7 cellular contexts compared by ENCODE assay signal in the genomic region with DNA sequence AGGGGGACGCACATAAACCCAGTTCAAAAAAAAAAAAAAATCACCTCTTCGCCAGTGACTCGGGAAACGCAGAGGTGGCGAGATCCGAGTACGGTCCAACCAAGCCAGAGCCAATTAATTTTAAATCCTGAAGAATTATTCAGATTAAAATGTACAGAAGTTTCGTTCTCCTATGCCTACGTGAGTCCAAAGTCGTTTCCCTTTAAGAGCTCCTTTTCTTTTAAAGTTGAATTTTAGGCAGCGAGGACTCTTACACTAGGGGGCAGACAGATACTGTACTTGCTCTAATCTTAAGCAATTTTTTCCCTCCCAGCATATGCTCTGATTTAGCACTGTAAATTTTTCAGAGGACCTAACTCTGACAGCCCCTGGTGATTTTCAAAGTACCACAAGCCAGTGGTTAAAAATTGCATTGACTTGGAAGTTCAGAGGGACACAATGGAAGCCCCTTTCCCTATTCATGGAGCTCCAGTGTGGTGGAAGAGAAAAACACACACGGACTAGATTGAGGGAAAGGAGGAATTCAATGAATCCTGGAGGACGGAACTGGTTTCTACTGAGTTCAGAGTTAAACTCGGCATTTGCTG. TPM values are rescaled to one million over a fixed set of nuclear protein-coding genes. Genes with fewer than 3 reads are reported as not detected.
DNase-seq lines count a peak whose midpoint lies in the region; ATAC-seq and TF ChIP-seq lines count a peak whose summit lies in the region.

No MANE protein-coding gene starts in this region.

- TF ChIP-seq POLR2A in Peyer's patch (IDR thresholded peaks at IDR 0.05) = no peak

- peak overlapping the region; percentile 12 to 56 (median 44) for H3K4me3 ChIP-seq in Peyer's patch
- H3K4me3 ChIP-seq in epithelial cell of esophagus (ENCODE audit: low read length) = peak overlapping the region; percentile 90
- peak overlapping the region; percentile 72 to 88 for H3K4me3 ChIP-seq in muscle layer of duodenum (ENCODE audit: low read depth in 1 of 2, low read length in 2 of 2)

- TF ChIP-seq CTCF in GM12872 (IDR thresholded peaks at IDR 0.05; ENCODE audit: insufficient read depth, low read depth, low read length) = peak; percentile 44; the same call in 2 of the 3 replicates
- peak in 5 of 6 experiments; percentile 22 to 84 (median 83) for TF ChIP-seq CTCF in Peyer's patch (IDR thresholded peaks at IDR 0.05)
- TF ChIP-seq CTCF in epithelial cell of esophagus (IDR thresholded peaks at IDR 0.05; ENCODE audit: insufficient read depth, low read depth, low read length, missing control alignments) = peak; percentile 71

- no peak for ATAC-seq in GM21526 (IDR thresholded peaks at IDR 0.05; ENCODE audit: low FRiP score, unreplicated experiment)
- no peak for ATAC-seq in GM19324 (IDR thresholded peaks at IDR 0.05; ENCODE audit: low FRiP score, unreplicated experiment)

- H3K36me3 ChIP-seq in Peyer's patch (no peaks in the 10 kb centered on the region), muscle layer of duodenum (ENCODE audit: control insufficient read depth in 1 of 2, insufficient read depth in 2 of 2, low read length in 2 of 2) (no peaks in the 10 kb centered on the region)

- H3K27me3 ChIP-seq in Peyer's patch (peaks cover 0 to 6% of the 10 kb centered on the region in 2 donors), muscle layer of duodenum (ENCODE audit: low read depth, low read length) (peaks cover 8% of the 10 kb centered on the region)

- H3K27ac ChIP-seq in Peyer's patch = peak overlapping the region; percentile 46 to 87 (median 66)
- peak overlapping the region; percentile 90 for H3K27ac ChIP-seq in muscle layer of duodenum (ENCODE audit: low read length)

- H3K9me3 ChIP-seq in Peyer's patch = no peaks in the 10 kb centered on the region
- H3K9me3 ChIP-seq in muscle layer of duodenum (ENCODE audit: control insufficient read depth in 1 of 2, low read length in 2 of 2) = no peaks in the 10 kb centered on the region

- H3K4me1 ChIP-seq in Peyer's patch (peaks cover 0 to 6% (median 0%) of the 10 kb centered on the region in 4 donors), muscle layer of duodenum (ENCODE audit: control insufficient read depth in 1 of 2, insufficient read depth in 2 of 2, low read length in 2 of 2) (peaks cover 6 to 7% of the 10 kb centered on the region in 2 donors)

- peak; percentile 80 for DNase-seq in HuH-7 (ENCODE audit: low spot score)
- DNase-seq in Peyer's patch = no peak
- DNase-seq in epithelial cell of esophagus (ENCODE audit: low read depth) = peak; percentile 90

RNA-seq across cellular contexts. Expression of a gene that starts 3.3 kb away (rescaled TPM):
- total RNA-seq in Peyer's patch = 10 to 100 TPM in 3 of 4 donors, 1 to 10 TPM in 1; 7.9 to 20.9 (median 15.3) TPM

Comparison
In these comparisons a context has a peak if more than half of its experiments do, and no peak if none do; other contexts are left out.
1. DNase-seq: peak in HuH-7 (single experiment) and epithelial cell of esophagus (single experiment); none in Peyer's patch (0 of 3).
2. Peak in every context shown above with its lines, with median percentiles within 50 percentile points of each other: CTCF ChIP-seq and H3K4me3 ChIP-seq.